ENCODE assay signal across 24 cellular contexts in the genomic region with DNA sequence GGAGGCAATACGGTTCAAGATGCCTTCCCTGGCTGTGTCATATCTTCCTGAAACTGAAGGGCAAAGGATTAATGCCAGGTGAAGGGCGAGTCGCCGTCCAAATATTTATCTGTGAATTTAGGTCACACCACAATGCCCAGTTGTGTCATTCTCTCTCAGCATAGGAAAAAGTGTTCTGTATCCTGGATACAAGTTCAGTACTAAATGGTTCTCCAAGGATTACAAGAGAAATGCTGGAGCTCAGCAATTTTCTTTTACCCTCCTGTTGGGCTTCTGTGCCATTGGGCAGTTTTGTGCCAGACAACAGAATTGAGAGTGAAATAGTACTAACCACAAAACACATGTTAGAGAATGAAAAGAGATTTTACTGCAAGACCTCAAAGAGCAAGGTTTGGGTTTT.
A peak's percentile ranks its signal among the peaks of the same experiment; 100 is the strongest.
DNase-seq lines count a peak whose midpoint lies in the region; ATAC-seq and TF ChIP-seq lines count a peak whose summit lies in the region.
"Had no signal": no experiment of that assay in that cellular context is flagged by ENCODE, and none has a peak within 500 bp of the region (broad histone marks: within the 10 kb centered on the region; RNA-seq: fewer than 3 reads in every experiment).

No MANE protein-coding gene starts in this region.

- peak; percentile 21; the same call in 2 of the 3 replicates for ATAC-seq in SK-N-SH treated with all-trans-retinoic acid at 6 μM for 48 hours
- no peak for ATAC-seq in HG02642 (IDR thresholded peaks at IDR 0.05; ENCODE audit: poor library complexity, unreplicated experiment)
- ATAC-seq: activated CD8-positive, alpha-beta T cell treated with anti-CD3 and anti-CD28 coated beads for 36 hours; K562; lower lobe of right lung; sciatic nerve had no signal

- no peaks in the 10 kb centered on the region for H3K36me3 ChIP-seq in endocrine pancreas (ENCODE audit: control insufficient read depth, insufficient read depth, low read length)
- H3K36me3 ChIP-seq: HAP-1, lower lobe of right lung, thoracic aorta had no signal

- H3K9me3 ChIP-seq in endocrine pancreas (ENCODE audit: control insufficient read depth, low read length): no peaks in the 10 kb centered on the region
- H3K9me3 ChIP-seq: HAP-1, lower lobe of right lung, thoracic aorta had no signal

- no peak overlapping the region for H3K9ac ChIP-seq in endocrine pancreas (ENCODE audit: control insufficient read depth, insufficient read depth, low read length)

- peak; percentile 39 for DNase-seq in DMS153 (lab: John Stamatoyannopoulos, UW)
- DNase-seq in DMS153 treated with DMSO at 0.1 percent for 48 hours (lab: John Stamatoyannopoulos, UW; ENCODE audit: unreplicated experiment): no peak
- DNase-seq in putamen (ENCODE audit: low spot score): peak; percentile 31
- no peak for DNase-seq in ureter (ENCODE audit: low spot score)
- no peak for DNase-seq in activated effector memory CD4-positive, alpha-beta T cell treated with anti-CD3 and anti-CD28 coated beads, Interleukin-2, amount 50 U/mL, for 16 hours
- DNase-seq: activated CD8-positive, alpha-beta T cell treated with anti-CD3 and anti-CD28 coated beads for 36 hours; activated effector memory CD4-positive, alpha-beta T cell treated with Interleukin-2 at 50 U/mL for 16 hours; activated naive CD8-positive, alpha-beta T cell treated with anti-CD3 and anti-CD28 coated beads for 36 hours; activated T-cell treated with anti-CD3 and anti-CD28 coated beads for 4 hours; CD4-positive, CD25-positive, alpha-beta regulatory T cell; cerebellar nuclear complex; glutamatergic neuron; lower lobe of right lung; NCI-H1436 treated with DMSO at 0.1 percent for 48 hours; NCI-H446; NCI-H82; stimulated activated naive CD4-positive, alpha-beta T cell treated with Interleukin-2 at 50 U/mL for 16 hours had no signal

- no peaks in the 10 kb centered on the region for H3K4me1 ChIP-seq in endocrine pancreas (ENCODE audit: control insufficient read depth, insufficient read depth, low read length)
- H3K4me1 ChIP-seq: HAP-1, lower lobe of right lung had no signal

- H3K4me3 ChIP-seq in endocrine pancreas (ENCODE audit: control insufficient read depth, insufficient read depth, low read length): peak overlapping the region; percentile 20
- H3K4me3 ChIP-seq: HAP-1, K562, lower lobe of right lung, thoracic aorta had no signal

- H3K27me3 ChIP-seq in endocrine pancreas (ENCODE audit: control insufficient read depth, insufficient read depth, low read length): no peaks in the 10 kb centered on the region

TF ChIP-seq in SK-N-SH treated with all-trans-retinoic acid at 6 μM for 48 hours, 23 proteins besides CTCF, POLR2A, EP300 and RAD21:
- TF ChIP-seq, protein P1, sequence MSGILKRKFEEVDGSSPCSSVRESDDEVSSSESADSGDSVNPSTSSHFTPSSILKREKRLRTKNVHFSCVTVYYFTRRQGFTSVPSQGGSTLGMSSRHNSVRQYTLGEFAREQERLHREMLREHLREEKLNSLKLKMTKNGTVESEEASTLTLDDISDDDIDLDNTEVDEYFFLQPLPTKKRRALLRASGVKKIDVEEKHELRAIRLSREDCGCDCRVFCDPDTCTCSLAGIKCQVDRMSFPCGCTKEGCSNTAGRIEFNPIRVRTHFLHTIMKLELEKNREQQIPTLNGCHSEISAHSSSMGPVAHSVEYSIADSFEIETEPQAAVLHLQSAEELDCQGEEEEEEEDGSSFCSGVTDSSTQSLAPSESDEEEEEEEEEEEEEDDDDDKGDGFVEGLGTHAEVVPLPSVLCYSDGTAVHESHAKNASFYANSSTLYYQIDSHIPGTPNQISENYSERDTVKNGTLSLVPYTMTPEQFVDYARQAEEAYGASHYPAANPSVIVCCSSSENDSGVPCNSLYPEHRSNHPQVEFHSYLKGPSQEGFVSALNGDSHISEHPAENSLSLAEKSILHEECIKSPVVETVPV (CRISPR knock-in tag; IDR thresholded peaks at IDR 0.05): no peak
- TF ChIP-seq PPARA (CRISPR knock-in tag; IDR thresholded peaks at IDR 0.05; ENCODE audit: borderline replicate concordance): no peak
- TF ChIP-seq ZNF70 (CRISPR knock-in tag; IDR thresholded peaks at IDR 0.05): no peak
- TF ChIP-seq ZNF565 (CRISPR knock-in tag; conservative IDR thresholded peaks at IDR 0.05; ENCODE audit: low read depth): no peak
- TF ChIP-seq TCF4 (CRISPR knock-in tag; IDR thresholded peaks at IDR 0.05; ENCODE audit: borderline replicate concordance): no peak
- no peak for TF ChIP-seq ISL1 (CRISPR knock-in tag; IDR thresholded peaks at IDR 0.05)

Comparison
In these comparisons a context has a peak if more than half of its experiments do, and no peak if none do; other contexts are left out.
1. DNase-seq: peak in DMS153 (single experiment) and putamen (single experiment); none in DMS153 treated with DMSO at 0.1 percent for 48 hours (single experiment), ureter (single experiment) and activated effector memory CD4-positive, alpha-beta T cell treated with anti-CD3 and anti-CD28 coated beads, Interleukin-2, amount 50 U/mL, for 16 hours (single experiment).